In the genomic region with DNA sequence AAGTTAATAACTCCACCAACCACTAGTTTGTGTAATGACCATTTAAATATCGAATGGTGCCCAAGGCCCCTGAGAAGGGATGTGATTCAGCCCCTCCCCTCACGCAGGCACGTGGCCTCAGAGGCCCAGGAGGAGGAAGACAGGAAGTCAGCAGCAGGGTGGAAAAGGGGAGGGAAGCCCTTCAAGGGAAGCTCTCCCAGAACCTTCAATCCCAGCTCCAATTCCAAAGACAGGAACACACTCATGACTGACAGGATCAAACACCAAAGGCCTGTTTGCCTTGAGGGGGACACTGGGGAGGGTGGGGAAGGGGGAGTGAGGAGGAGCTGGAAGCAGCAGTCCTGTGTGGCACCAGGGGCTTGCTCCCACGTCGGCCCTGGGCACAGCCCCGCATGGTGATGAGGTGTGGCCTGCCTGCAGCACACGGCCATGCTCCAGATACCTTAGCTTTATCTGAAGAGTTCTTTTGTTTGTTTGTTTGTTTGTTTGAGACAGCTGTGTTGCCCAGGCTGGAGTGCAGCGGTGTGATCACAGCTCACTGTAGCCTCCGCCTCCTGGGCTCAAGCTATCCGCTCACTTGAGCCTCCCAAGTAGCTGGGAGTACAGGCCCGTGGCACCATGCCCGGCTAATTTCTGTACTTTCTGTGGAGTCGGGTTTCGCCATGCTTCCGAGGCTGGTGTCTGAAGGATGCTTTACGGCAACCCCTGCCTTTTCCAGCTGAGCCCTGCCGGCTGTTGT, we compare ENCODE assay signal across 8 cellular contexts.
DNase-seq lines count a peak whose midpoint lies in the region; ATAC-seq and TF ChIP-seq lines count a peak whose summit lies in the region.

No MANE protein-coding gene starts in this region.

- peaks cover 78% of the 10 kb centered on the region for H3K4me1 ChIP-seq in muscle layer of colon (ENCODE audit: insufficient read depth, low read length)

- H3K4me3 ChIP-seq in dorsolateral prefrontal cortex (peak overlapping the region in 2 of 59 donors; percentile 9 to 45), muscle layer of colon (ENCODE audit: low read depth in 1 of 2, low read length in 2 of 2) (no peak overlapping the region)

- TF ChIP-seq CTCF in dorsolateral prefrontal cortex (IDR thresholded peaks at IDR 0.05 in 54 of 56, conservative IDR thresholded peaks at IDR 0.05 in 2 of 56; ENCODE audit: low read depth in 1 of 56, partially characterized antibody in 56 of 56): no peak

- H3K27ac ChIP-seq in dorsolateral prefrontal cortex: peak overlapping the region in 32 of 59 donors; percentile 1 to 90 (median 36)
- H3K27ac ChIP-seq in muscle layer of colon (ENCODE audit: low read depth, low read length): peak overlapping the region; percentile 14

- no peaks in the 10 kb centered on the region for H3K9me3 Mint-ChIP-seq in activated CD8-positive, alpha-beta memory T cell treated with anti-CD3 and anti-CD28 coated beads, Interleukin-2, amount 10 ng/mL, durations not matched to agents 7 days and 5 days (ENCODE audit: low read depth)

- H3K36me3 Mint-ChIP-seq in activated CD8-positive, alpha-beta memory T cell treated with anti-CD3 and anti-CD28 coated beads, Interleukin-2, amount 10 ng/mL, durations not matched to agents 7 days and 5 days: peaks cover 38% of the 10 kb centered on the region

- peaks cover 96% of the 10 kb centered on the region for H3K4me1 Mint-ChIP-seq in activated CD8-positive, alpha-beta memory T cell treated with anti-CD3 and anti-CD28 coated beads, Interleukin-2, amount 10 ng/mL, durations not matched to agents 7 days and 5 days

- intact Hi-C loops in dorsolateral prefrontal cortex (cut with DNase I): no loop called here

- H3K36me3 ChIP-seq in muscle layer of colon (ENCODE audit: insufficient read depth, low read length): no peaks in the 10 kb centered on the region

- H3K27ac Mint-ChIP-seq in activated CD8-positive, alpha-beta memory T cell treated with anti-CD3 and anti-CD28 coated beads, Interleukin-2, amount 10 ng/mL, durations not matched to agents 7 days and 5 days: peak overlapping the region; percentile 86

- no peaks in the 10 kb centered on the region for H3K27me3 Mint-ChIP-seq in activated CD8-positive, alpha-beta memory T cell treated with anti-CD3 and anti-CD28 coated beads, Interleukin-2, amount 10 ng/mL, durations not matched to agents 7 days and 5 days

- no peak for DNase-seq in activated CD8-positive, alpha-beta memory T cell treated with anti-CD3 and anti-CD28 coated beads, Interleukin-2, amount 10 ng/mL, durations not matched to agents 7 days and 5 days
- DNase-seq in activated CD8-positive, alpha-beta memory T cell treated with anti-CD3 and anti-CD28 coated beads, Interleukin-2, amount 50 U/mL, for 4 hours: no peak
- DNase-seq in NOMO-1 (lab: John Stamatoyannopoulos, UW; ENCODE audit: unreplicated experiment in 2 of 2) (peak; percentile 26 to 43), dorsolateral prefrontal cortex (no peak), SKM-1 treated with dmso at 0.1 percent for 144 hours (lab: John Stamatoyannopoulos, UW; ENCODE audit: unreplicated experiment) (no peak), SIG-M5 treated with dmso at 0.1 percent for 504 hours (lab: John Stamatoyannopoulos, UW; ENCODE audit: unreplicated experiment) (no peak)
- no peak for DNase-seq in NK-92 treated with Interleukin-12 subunit alpha and Interleukin-12 subunit beta, amount 100 ng/mL, for 24 hours (lab: John Stamatoyannopoulos, UW)

- no peak for ATAC-seq in activated CD8-positive, alpha-beta memory T cell treated with anti-CD3 and anti-CD28 coated beads, Interleukin-2, amount 10 ng/mL, durations not matched to agents 7 days and 5 days

- H3K4me3 Mint-ChIP-seq in activated CD8-positive, alpha-beta memory T cell treated with anti-CD3 and anti-CD28 coated beads, Interleukin-2, amount 10 ng/mL, durations not matched to agents 7 days and 5 days: peak overlapping the region; percentile 30

- H3K9ac ChIP-seq in muscle layer of colon (ENCODE audit: low read length): no peak overlapping the region

- H3K9me3 ChIP-seq in muscle layer of colon (ENCODE audit: low read length): no peaks in the 10 kb centered on the region

- CTCF ChIA-PET in activated CD8-positive, alpha-beta memory T cell treated with anti-CD3 and anti-CD28 coated beads, Interleukin-2, amount 10 ng/mL, durations not matched to agents 7 days and 5 days (lab: Charles Lee): interaction anchor here (1.1 to 2.5 kb wide), 2 partner anchors 9 to 15 kb away, joined by 3 to 11 read pairs; no protein-coding TSS in a partner anchor

- H3K27me3 ChIP-seq in dorsolateral prefrontal cortex: no peaks in the 10 kb centered on the region
- H3K27me3 ChIP-seq in muscle layer of colon (ENCODE audit: control insufficient read depth in 1 of 2, insufficient read depth in 2 of 2, low read length in 2 of 2): no peaks in the 10 kb centered on the region

Comparison
In these comparisons a context has a peak if more than half of its experiments do, and no peak if none do; other contexts are left out.
1. DNase-seq: peak in NOMO-1 (2 of 2); none in activated CD8-positive, alpha-beta memory T cell treated with anti-CD3 and anti-CD28 coated beads, Interleukin-2, amount 10 ng/mL, durations not matched to agents 7 days and 5 days (single experiment), activated CD8-positive, alpha-beta memory T cell treated with anti-CD3 and anti-CD28 coated beads, Interleukin-2, amount 50 U/mL, for 4 hours (single experiment), dorsolateral prefrontal cortex (0 of 10), NK-92 treated with Interleukin-12 subunit alpha and Interleukin-12 subunit beta, amount 100 ng/mL, for 24 hours (single experiment), SKM-1 treated with dmso at 0.1 percent for 144 hours (single experiment) and SIG-M5 treated with dmso at 0.1 percent for 504 hours (single experiment).